Comparison of ENCODE assay signal across 12 cellular contexts in the genomic region with DNA sequence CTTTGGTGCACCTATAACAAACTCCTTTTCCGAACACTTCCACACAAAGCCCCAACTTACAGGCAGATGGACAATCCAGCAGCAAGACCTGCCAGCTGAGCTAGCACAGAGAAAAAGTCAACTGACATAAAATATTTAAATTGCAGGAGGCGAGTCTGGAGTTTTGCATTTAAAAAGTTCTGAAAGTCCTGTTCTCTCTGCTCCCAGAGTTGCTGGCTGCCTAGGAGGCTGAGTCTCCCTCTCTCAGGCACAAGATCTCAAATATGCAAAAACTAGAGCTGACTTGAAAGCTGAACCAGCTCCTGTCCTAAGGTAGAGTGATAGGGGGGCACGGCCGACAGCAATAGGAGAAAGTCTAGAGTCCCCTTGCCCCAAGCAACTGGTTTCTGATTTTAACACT. TPM values are rescaled to one million over a fixed set of nuclear protein-coding genes. Genes with fewer than 3 reads are reported as not detected.
DNase-seq lines count a peak whose midpoint lies in the region; ATAC-seq and TF ChIP-seq lines count a peak whose summit lies in the region.
"Had no signal": no experiment of that assay in that cellular context is flagged by ENCODE, and none has a peak within 500 bp of the region (broad histone marks: within the 10 kb centered on the region; RNA-seq: fewer than 3 reads in every experiment).

No MANE protein-coding gene starts in this region.

- H3K36me3 ChIP-seq in right atrium auricular region, result no peaks in the 10 kb centered on the region

- H3K4me1 ChIP-seq in right atrium auricular region, result peaks cover 0 to 3% of the 10 kb centered on the region in 2 donors

- TF ChIP-seq CTCF in right atrium auricular region (IDR thresholded peaks at IDR 0.05) (no peak), fibroblast of the aortic adventitia (IDR thresholded peaks at IDR 0.05; ENCODE audit: insufficient read depth, low read length) (no peak), neural crest cell (conservative IDR thresholded peaks at IDR 0.05) (no peak)
- no peak for TF ChIP-seq CTCF in CD4-positive, alpha-beta T cell (IDR thresholded peaks at IDR 0.05)

- CTCF ChIA-PET in CD4-positive, alpha-beta T cell (lab: Charles Lee), result no interaction called here

- H3K27me3 ChIP-seq in right atrium auricular region, result peaks cover 0 to 5% of the 10 kb centered on the region in 2 donors
- peaks cover 12% of the 10 kb centered on the region for H3K27me3 ChIP-seq in CD4-positive, alpha-beta T cell (ENCODE audit: control insufficient read depth, insufficient read depth, low read length)

- H3K27me3 Mint-ChIP-seq in neural crest cell (ENCODE audit: low read depth), result peaks cover 2% of the 10 kb centered on the region
- H3K27me3 Mint-ChIP-seq in CD4-positive, alpha-beta T cell, result peaks cover 23% of the 10 kb centered on the region

- peak overlapping the region; percentile 88 for H3K4me3 Mint-ChIP-seq in neural crest cell
- no peak overlapping the region for H3K4me3 Mint-ChIP-seq in CD4-positive, alpha-beta T cell

- ATAC-seq in left ventricle myocardium superior, result no peak
- ATAC-seq in CD4-positive, alpha-beta T cell (ENCODE audit: poor library complexity), result no peak
- no peak for ATAC-seq in stimulated activated naive CD8-positive, alpha-beta T cell treated with anti-CD3 and anti-CD28 coated beads, Interleukin-15, Interleukin-2, amounts not matched to agents 100 U/mL and 50 U/mL, for 24 hours

- H3K36me3 Mint-ChIP-seq in neural crest cell (ENCODE audit: low read depth), result no peaks in the 10 kb centered on the region
- no peaks in the 10 kb centered on the region for H3K36me3 Mint-ChIP-seq in CD4-positive, alpha-beta T cell (ENCODE audit: low read depth)

- no peaks in the 10 kb centered on the region for H3K9me3 ChIP-seq in right atrium auricular region
- H3K9me3 ChIP-seq in CD4-positive, alpha-beta T cell (ENCODE audit: control insufficient read depth, low read length), result no peaks in the 10 kb centered on the region

- no peak overlapping the region for H3K27ac Mint-ChIP-seq in neural crest cell (ENCODE audit: unreplicated experiment)
- H3K27ac Mint-ChIP-seq in CD4-positive, alpha-beta T cell, result no peak overlapping the region

- intact Hi-C loops in left ventricle myocardium superior (cut with micrococcal nuclease), result no loop called here
- intact Hi-C loops in CD4-positive, alpha-beta T cell (cut with DNase I, micrococcal nuclease), result no loop called here

- POLR2A ChIA-PET in CD4-positive, alpha-beta T cell (lab: Charles Lee), result no interaction called here

- peak overlapping the region; percentile 73 to 74 for H3K27ac ChIP-seq in right atrium auricular region
- no peak overlapping the region for H3K27ac ChIP-seq in CD4-positive, alpha-beta T cell (ENCODE audit: low read depth, low read length)

- H3K4me3 ChIP-seq in right atrium auricular region (peak overlapping the region; percentile 43 to 56), fibroblast of the aortic adventitia (ENCODE audit: low read depth, low read length) (peak overlapping the region; percentile 70)

- H3K4me1 Mint-ChIP-seq in neural crest cell, result peaks cover 58% of the 10 kb centered on the region
- peaks cover 23% of the 10 kb centered on the region for H3K4me1 Mint-ChIP-seq in CD4-positive, alpha-beta T cell (ENCODE audit: low read depth)

- H3K9me3 Mint-ChIP-seq in neural crest cell, result no peaks in the 10 kb centered on the region
- no peaks in the 10 kb centered on the region for H3K9me3 Mint-ChIP-seq in CD4-positive, alpha-beta T cell

- DNase-seq in right atrium auricular region (ENCODE audit: low spot score), result no peak
- no peak for DNase-seq in left ventricle myocardium superior
- DNase-seq in fibroblast of the aortic adventitia (ENCODE audit: low read depth), result peak; percentile 36
- DNase-seq in neural crest cell (ENCODE audit: low read depth, low spot score), result no peak
- no peak for DNase-seq in NCI-H1417 (lab: John Stamatoyannopoulos, UW)
- no peak for DNase-seq in CD4-positive, alpha-beta T cell
- no peak for DNase-seq in RPMI8226
- no peak for DNase-seq in stimulated activated naive CD8-positive, alpha-beta T cell treated with anti-CD3 and anti-CD28 coated beads, Interleukin-15, Interleukin-2, amounts not matched to agents 100 U/mL and 50 U/mL, for 24 hours
- DNase-seq: activated CD8-positive, alpha-beta memory T cell treated with anti-CD3 and anti-CD28 coated beads, Interleukin-2, amount 50 U/mL, for 4 hours; effector memory CD4-positive, alpha-beta T cell; NCI-H187; occipital lobe had no signal

RNA-seq across cellular contexts. Expression of a gene that starts 1.1 kb away (rescaled TPM):
- 10 to 100 TPM; 35.2 to 64.4 TPM for total RNA-seq in right atrium auricular region
- total RNA-seq in left ventricle myocardium superior, result 27.4 TPM
- 46.6 and 85.9 TPM in 2 replicates for total RNA-seq in fibroblast of the aortic adventitia (ENCODE audit: low replicate concordance)
- total RNA-seq in neural crest cell, result 9.6 and 12.7 TPM in 2 replicates
- not detected for total RNA-seq in CD4-positive, alpha-beta T cell

Comparison
In these comparisons a context has a peak if more than half of its experiments do, and no peak if none do; other contexts are left out.
1. RNA of a gene that starts 1.1 kb away (total RNA-seq): 46.6 to 85.9 TPM in fibroblast of the aortic adventitia, 35.2 to 64.4 TPM in right atrium auricular region, 27.4 TPM in left ventricle myocardium superior (single experiment) and 9.6 to 12.7 TPM in neural crest cell; not detected in CD4-positive, alpha-beta T cell; every median in the first group is over 10 times any median in the second.